In the genomic region with DNA sequence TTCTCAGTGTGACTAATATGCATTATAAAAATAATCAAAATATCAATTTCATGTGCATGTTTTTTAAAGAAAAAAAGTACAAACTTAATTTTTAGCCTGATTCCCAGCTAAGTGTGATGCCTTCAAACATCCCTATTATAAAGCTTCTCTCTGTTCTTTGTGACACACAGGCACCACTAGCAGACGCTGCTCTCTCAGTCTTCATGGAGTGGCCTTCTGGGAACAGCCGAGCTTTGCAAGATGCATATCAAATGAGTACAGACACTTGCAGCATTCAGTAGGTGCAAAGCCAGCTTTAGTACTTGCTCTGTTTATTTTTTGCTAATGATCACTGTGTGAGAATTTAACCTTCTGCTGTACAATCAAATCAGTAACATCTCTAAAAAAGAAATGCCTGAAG, we compare ENCODE assay signal across 10 cellular contexts.
DNase-seq lines count a peak whose midpoint lies in the region; ATAC-seq and TF ChIP-seq lines count a peak whose summit lies in the region.
"Had no signal": no experiment of that assay in that cellular context is flagged by ENCODE, and none has a peak within 500 bp of the region (broad histone marks: within the 10 kb centered on the region; RNA-seq: fewer than 3 reads in every experiment).

No MANE protein-coding gene starts in this region.

- H3K36me3 Mint-ChIP-seq in activated T-helper 1 cell treated with anti-CD3 and anti-CD28 coated beads, Interleukin-12 subunit alpha, Interleukin-12 subunit beta, Interleukin-2, Interleukin-4 antibody, amounts not matched to agents 30 ng/mL and 10 ng/mL and 1 ng/mL, durations not matched to agents 14 hours and 24 hours and 36 hours (ENCODE audit: low read depth): no peaks in the 10 kb centered on the region

- H3K36me3 ChIP-seq in Panc1 (ENCODE audit: control insufficient read depth, insufficient read depth, low read length): no peaks in the 10 kb centered on the region

- ATAC-seq in Panc1 (no peak), HG03442 (IDR thresholded peaks at IDR 0.05; ENCODE audit: unreplicated experiment) (no peak)

- in situ Hi-C loops in Panc1 (cut with HindIII; ENCODE audit: low pct_unique_long_range_greater_than_20kb, low sequenced_read_pairs): no loop called here

- no peaks in the 10 kb centered on the region for H3K9me3 ChIP-seq in Panc1 (ENCODE audit: control insufficient read depth, insufficient read depth, low read depth, low read length)

- H3K4me3 ChIP-seq in Panc1 (ENCODE audit: low read depth in 2 of 2, low read length in 2 of 2) (no peak overlapping the region), retinal pigment epithelial cell (ENCODE audit: low read length) (no peak overlapping the region)

- H3K27me3 ChIP-seq in Panc1 (ENCODE audit: control insufficient read depth, insufficient read depth, low read length): no peaks in the 10 kb centered on the region

- H3K27ac Mint-ChIP-seq in activated T-helper 1 cell treated with anti-CD3 and anti-CD28 coated beads, Interleukin-12 subunit alpha, Interleukin-12 subunit beta, Interleukin-2, Interleukin-4 antibody, amounts not matched to agents 30 ng/mL and 10 ng/mL and 1 ng/mL, durations not matched to agents 14 hours and 24 hours and 36 hours: no peak overlapping the region

- BruUV-seq in Panc1 (replicated peaks; lab: Mats Ljungman, UMichigan): no TSS peak

- CTCF ChIA-PET in Panc1 (lab: Charles Lee): no interaction called here

- TF ChIP-seq CTCF in Panc1 (IDR thresholded peaks at IDR 0.05): peak; percentile 51
- TF ChIP-seq CTCF in retinal pigment epithelial cell (conservative IDR thresholded peaks at IDR 0.05; ENCODE audit: low read depth, low read length): peak; percentile 67

- no peaks in the 10 kb centered on the region for H3K27me3 Mint-ChIP-seq in activated T-helper 1 cell treated with anti-CD3 and anti-CD28 coated beads, Interleukin-12 subunit alpha, Interleukin-12 subunit beta, Interleukin-2, Interleukin-4 antibody, amounts not matched to agents 30 ng/mL and 10 ng/mL and 1 ng/mL, durations not matched to agents 14 hours and 24 hours and 36 hours (ENCODE audit: insufficient read depth)

- no peaks in the 10 kb centered on the region for H3K4me1 Mint-ChIP-seq in activated T-helper 1 cell treated with anti-CD3 and anti-CD28 coated beads, Interleukin-12 subunit alpha, Interleukin-12 subunit beta, Interleukin-2, Interleukin-4 antibody, amounts not matched to agents 30 ng/mL and 10 ng/mL and 1 ng/mL, durations not matched to agents 14 hours and 24 hours and 36 hours (ENCODE audit: low read depth)

- H3K4me3 Mint-ChIP-seq in activated T-helper 1 cell treated with anti-CD3 and anti-CD28 coated beads, Interleukin-12 subunit alpha, Interleukin-12 subunit beta, Interleukin-2, Interleukin-4 antibody, amounts not matched to agents 30 ng/mL and 10 ng/mL and 1 ng/mL, durations not matched to agents 14 hours and 24 hours and 36 hours: no peak overlapping the region

- H3K27ac ChIP-seq in Panc1 (ENCODE audit: low read length): no peak overlapping the region

- POLR2A ChIA-PET in Panc1 (lab: Charles Lee): no interaction called here

- no peaks in the 10 kb centered on the region for H3K4me1 ChIP-seq in Panc1 (ENCODE audit: control insufficient read depth, insufficient read depth, low read length)

- DNase-seq in NCI-H1417 (lab: John Stamatoyannopoulos, UW) (peak in 2 of 3 experiments; percentile 46 to 52), NCI-H1417 treated with DMSO at 0.1 percent for 48 hours (lab: John Stamatoyannopoulos, UW) (no peak), Panc1 (ENCODE audit: low read depth, low spot score) (no peak), head of caudate nucleus (peak; percentile 50 to 93 (median 80)), retinal pigment epithelial cell (ENCODE audit: low read depth) (no peak), AML-193 (lab: John Stamatoyannopoulos, UW) (no peak)
- no peak for DNase-seq in activated T-helper 1 cell treated with anti-CD3 and anti-CD28 coated beads, Interleukin-12 subunit alpha, Interleukin-12 subunit beta, Interleukin-2, Interleukin-4 antibody, amounts not matched to agents 30 ng/mL and 10 ng/mL and 1 ng/mL, durations not matched to agents 14 hours and 24 hours and 36 hours (ENCODE audit: low spot score)
- DNase-seq: activated naive CD4-positive, alpha-beta T cell treated with anti-CD3 and anti-CD28 coated beads, Interleukin-2, amount 50 U/mL, for 16 hours; stimulated activated naive CD4-positive, alpha-beta T cell treated with Interleukin-2 at 50 U/mL for 16 hours had no signal

- no peaks in the 10 kb centered on the region for H3K9me3 Mint-ChIP-seq in activated T-helper 1 cell treated with anti-CD3 and anti-CD28 coated beads, Interleukin-12 subunit alpha, Interleukin-12 subunit beta, Interleukin-2, Interleukin-4 antibody, amounts not matched to agents 30 ng/mL and 10 ng/mL and 1 ng/mL, durations not matched to agents 14 hours and 24 hours and 36 hours

- intact Hi-C loops in Panc1 (cut with micrococcal nuclease; ENCODE audit: unreplicated experiment) (no loop called here), head of caudate nucleus (cut with DNase I) (no loop called here)
- intact Hi-C loops in activated T-helper 1 cell treated with anti-CD3 and anti-CD28 coated beads, Interleukin-12 subunit alpha, Interleukin-12 subunit beta, Interleukin-2, Interleukin-4 antibody, amounts not matched to agents 30 ng/mL and 10 ng/mL and 1 ng/mL, durations not matched to agents 14 hours and 24 hours and 36 hours (cut with micrococcal nuclease): no loop called here

Comparison
In these comparisons a context has a peak if more than half of its experiments do, and no peak if none do; other contexts are left out.
1. DNase-seq: peak in NCI-H1417 (2 of 3) and head of caudate nucleus (42 of 42); none in NCI-H1417 treated with DMSO at 0.1 percent for 48 hours (single experiment), Panc1 (single experiment), retinal pigment epithelial cell (single experiment), AML-193 (0 of 2) and activated T-helper 1 cell treated with anti-CD3 and anti-CD28 coated beads, Interleukin-12 subunit alpha, Interleukin-12 subunit beta, Interleukin-2, Interleukin-4 antibody, amounts not matched to agents 30 ng/mL and 10 ng/mL and 1 ng/mL, durations not matched to agents 14 hours and 24 hours and 36 hours (single experiment).